1 cellular context compared by ENCODE assay signal in the genomic region with DNA sequence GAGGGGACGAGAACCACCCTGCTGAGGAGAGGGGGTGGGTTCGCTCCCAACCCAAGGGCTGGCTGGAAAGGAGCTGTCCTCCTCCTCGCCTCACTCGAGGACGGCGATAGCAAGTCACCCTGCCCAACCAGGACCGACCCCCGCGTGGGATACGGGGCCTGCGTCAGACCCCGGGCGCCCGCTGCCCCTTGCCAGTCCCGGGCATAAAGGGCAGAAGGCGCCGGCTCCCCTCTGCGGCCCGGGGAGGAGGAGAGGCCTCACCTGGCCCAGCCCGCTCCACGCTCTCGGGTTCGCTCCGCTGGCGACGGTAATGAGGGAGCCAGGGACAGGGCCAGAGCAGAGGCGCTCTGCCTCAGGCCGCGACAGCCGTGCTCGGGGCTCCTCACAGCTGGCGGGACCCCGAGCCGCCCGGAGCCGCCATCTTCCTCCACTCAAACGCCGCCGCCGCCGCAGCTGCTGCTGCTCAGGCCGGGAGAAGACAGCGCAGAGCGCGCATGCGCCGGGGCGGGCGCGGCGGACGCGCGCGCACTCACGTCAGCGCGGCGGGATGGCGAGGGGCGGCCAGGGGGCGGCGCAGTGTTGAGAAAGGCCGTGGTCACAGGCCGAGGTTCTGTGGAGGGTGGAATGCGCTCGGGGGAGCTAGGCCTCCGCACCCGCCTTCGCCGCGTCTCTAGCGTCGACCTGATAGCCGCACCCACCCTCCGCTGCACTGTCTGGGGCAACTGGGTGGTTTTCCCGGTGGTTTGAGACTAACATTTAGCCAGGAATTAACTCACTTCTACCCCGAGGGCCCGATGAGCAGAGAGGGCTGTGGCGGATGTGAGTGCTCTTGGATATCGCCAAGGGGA.
TF ChIP-seq lines count a peak whose summit lies in the region.

TSS of gene FBXO42 (minus strand) at position 487 of the 848 bp plus-strand sequence. CDS start 37,062 bp downstream, outside the sequence.

TF ChIP-seq in K562, 482 proteins besides CTCF, POLR2A, EP300 and RAD21 (continued from another document and continues in another):
- TF ChIP-seq CHD7 (IDR thresholded peaks at IDR 0.05; ENCODE audit: low read depth, low read length) (no peak), CBFB (CRISPR knock-in tag; IDR thresholded peaks at IDR 0.05) (peak; percentile 88; the same call in 1 of the 2 replicates), ZNF282 (CRISPR knock-in tag; IDR thresholded peaks at IDR 0.05) (0 out of 2 replicates have a peak, but pooled peaks have one; percentile 68), ZNF717 (CRISPR knock-in tag; IDR thresholded peaks at IDR 0.05) (no peak), GTF2E2 (tag; IDR thresholded peaks at IDR 0.05) (peak; percentile 85), TBP (optimal IDR thresholded peaks at IDR 0.05; ENCODE audit: low read depth, low read length) (peak; percentile 87), TAF7 (tag; IDR thresholded peaks at IDR 0.05) (peak; percentile 86), TSC22D4 (tag; IDR thresholded peaks at IDR 0.05) (no peak), TBL1XR1 (IDR thresholded peaks at IDR 0.05; ENCODE audit: low read length in 2 of 2) (peak in 1 of 2 experiments; percentile 2; a peak in 1 of 4 replicates)
- TF ChIP-seq, protein P1, sequence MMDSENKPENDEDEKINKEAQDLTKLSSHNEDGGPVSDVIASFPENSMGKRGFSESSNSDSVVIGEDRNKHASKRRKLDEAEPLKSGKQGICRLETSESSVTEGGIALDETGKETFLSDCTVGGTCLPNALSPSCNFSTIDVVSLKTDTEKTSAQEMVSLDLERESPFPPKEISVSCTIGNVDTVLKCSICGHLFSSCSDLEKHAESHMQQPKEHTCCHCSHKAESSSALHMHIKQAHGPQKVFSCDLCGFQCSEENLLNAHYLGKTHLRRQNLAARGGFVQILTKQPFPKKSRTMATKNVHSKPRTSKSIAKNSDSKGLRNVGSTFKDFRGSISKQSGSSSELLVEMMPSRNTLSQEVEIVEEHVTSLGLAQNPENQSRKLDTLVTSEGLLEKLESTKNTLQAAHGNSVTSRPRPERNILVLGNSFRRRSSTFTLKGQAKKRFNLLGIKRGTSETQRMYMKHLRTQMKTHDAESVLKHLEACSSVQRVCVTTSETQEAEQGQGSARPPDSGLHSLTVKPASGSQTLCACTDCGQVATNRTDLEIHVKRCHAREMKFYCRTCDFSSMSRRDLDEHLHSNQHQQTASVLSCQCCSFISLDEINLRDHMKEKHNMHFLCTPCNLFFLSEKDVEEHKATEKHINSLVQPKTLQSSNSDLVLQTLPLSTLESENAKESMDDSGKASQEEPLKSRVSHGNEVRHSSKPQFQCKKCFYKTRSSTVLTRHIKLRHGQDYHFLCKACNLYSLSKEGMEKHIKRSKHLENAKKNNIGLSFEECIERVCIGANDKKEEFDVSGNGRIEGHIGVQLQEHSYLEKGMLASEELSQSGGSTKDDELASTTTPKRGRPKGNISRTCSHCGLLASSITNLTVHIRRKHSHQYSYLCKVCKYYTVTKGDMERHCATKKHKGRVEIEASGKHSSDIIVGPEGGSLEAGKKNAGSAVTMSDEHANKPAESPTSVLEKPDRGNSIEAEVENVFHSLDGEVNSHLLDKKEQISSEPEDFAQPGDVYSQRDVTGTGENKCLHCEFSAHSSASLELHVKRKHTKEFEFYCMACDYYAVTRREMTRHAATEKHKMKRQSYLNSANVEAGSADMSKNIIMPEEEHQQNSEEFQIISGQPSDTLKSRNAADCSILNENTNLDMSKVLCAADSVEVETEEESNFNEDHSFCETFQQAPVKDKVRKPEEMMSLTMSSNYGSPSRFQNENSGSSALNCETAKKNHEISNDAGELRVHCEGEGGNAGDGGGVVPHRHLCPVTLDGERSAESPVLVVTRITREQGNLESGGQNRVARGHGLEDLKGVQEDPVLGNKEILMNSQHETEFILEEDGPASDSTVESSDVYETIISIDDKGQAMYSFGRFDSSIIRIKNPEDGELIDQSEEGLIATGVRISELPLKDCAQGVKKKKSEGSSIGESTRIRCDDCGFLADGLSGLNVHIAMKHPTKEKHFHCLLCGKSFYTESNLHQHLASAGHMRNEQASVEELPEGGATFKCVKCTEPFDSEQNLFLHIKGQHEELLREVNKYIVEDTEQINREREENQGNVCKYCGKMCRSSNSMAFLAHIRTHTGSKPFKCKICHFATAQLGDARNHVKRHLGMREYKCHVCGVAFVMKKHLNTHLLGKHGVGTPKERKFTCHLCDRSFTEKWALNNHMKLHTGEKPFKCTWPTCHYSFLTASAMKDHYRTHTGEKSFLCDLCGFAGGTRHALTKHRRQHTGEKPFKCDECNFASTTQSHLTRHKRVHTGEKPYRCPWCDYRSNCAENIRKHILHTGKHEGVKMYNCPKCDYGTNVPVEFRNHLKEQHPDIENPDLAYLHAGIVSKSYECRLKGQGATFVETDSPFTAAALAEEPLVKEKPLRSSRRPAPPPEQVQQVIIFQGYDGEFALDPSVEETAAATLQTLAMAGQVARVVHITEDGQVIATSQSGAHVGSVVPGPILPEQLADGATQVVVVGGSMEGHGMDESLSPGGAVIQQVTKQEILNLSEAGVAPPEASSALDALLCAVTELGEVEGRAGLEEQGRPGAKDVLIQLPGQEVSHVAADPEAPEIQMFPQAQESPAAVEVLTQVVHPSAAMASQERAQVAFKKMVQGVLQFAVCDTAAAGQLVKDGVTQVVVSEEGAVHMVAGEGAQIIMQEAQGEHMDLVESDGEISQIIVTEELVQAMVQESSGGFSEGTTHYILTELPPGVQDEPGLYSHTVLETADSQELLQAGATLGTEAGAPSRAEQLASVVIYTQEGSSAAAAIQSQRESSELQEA (IDR thresholded peaks at IDR 0.05; ENCODE audit: low read depth): no peak
- TF ChIP-seq, protein P2, sequence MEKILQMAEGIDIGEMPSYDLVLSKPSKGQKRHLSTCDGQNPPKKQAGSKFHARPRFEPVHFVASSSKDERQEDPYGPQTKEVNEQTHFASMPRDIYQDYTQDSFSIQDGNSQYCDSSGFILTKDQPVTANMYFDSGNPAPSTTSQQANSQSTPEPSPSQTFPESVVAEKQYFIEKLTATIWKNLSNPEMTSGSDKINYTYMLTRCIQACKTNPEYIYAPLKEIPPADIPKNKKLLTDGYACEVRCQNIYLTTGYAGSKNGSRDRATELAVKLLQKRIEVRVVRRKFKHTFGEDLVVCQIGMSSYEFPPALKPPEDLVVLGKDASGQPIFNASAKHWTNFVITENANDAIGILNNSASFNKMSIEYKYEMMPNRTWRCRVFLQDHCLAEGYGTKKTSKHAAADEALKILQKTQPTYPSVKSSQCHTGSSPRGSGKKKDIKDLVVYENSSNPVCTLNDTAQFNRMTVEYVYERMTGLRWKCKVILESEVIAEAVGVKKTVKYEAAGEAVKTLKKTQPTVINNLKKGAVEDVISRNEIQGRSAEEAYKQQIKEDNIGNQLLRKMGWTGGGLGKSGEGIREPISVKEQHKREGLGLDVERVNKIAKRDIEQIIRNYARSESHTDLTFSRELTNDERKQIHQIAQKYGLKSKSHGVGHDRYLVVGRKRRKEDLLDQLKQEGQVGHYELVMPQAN (IDR thresholded peaks at IDR 0.05; ENCODE audit: borderline replicate concordance): peak; percentile 70; the same call in 1 of the 2 replicates
- TF ChIP-seq, protein P3, sequence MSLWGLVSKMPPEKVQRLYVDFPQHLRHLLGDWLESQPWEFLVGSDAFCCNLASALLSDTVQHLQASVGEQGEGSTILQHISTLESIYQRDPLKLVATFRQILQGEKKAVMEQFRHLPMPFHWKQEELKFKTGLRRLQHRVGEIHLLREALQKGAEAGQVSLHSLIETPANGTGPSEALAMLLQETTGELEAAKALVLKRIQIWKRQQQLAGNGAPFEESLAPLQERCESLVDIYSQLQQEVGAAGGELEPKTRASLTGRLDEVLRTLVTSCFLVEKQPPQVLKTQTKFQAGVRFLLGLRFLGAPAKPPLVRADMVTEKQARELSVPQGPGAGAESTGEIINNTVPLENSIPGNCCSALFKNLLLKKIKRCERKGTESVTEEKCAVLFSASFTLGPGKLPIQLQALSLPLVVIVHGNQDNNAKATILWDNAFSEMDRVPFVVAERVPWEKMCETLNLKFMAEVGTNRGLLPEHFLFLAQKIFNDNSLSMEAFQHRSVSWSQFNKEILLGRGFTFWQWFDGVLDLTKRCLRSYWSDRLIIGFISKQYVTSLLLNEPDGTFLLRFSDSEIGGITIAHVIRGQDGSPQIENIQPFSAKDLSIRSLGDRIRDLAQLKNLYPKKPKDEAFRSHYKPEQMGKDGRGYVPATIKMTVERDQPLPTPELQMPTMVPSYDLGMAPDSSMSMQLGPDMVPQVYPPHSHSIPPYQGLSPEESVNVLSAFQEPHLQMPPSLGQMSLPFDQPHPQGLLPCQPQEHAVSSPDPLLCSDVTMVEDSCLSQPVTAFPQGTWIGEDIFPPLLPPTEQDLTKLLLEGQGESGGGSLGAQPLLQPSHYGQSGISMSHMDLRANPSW (CRISPR knock-in tag; IDR thresholded peaks at IDR 0.05): no peak
- TF ChIP-seq, protein P4, sequence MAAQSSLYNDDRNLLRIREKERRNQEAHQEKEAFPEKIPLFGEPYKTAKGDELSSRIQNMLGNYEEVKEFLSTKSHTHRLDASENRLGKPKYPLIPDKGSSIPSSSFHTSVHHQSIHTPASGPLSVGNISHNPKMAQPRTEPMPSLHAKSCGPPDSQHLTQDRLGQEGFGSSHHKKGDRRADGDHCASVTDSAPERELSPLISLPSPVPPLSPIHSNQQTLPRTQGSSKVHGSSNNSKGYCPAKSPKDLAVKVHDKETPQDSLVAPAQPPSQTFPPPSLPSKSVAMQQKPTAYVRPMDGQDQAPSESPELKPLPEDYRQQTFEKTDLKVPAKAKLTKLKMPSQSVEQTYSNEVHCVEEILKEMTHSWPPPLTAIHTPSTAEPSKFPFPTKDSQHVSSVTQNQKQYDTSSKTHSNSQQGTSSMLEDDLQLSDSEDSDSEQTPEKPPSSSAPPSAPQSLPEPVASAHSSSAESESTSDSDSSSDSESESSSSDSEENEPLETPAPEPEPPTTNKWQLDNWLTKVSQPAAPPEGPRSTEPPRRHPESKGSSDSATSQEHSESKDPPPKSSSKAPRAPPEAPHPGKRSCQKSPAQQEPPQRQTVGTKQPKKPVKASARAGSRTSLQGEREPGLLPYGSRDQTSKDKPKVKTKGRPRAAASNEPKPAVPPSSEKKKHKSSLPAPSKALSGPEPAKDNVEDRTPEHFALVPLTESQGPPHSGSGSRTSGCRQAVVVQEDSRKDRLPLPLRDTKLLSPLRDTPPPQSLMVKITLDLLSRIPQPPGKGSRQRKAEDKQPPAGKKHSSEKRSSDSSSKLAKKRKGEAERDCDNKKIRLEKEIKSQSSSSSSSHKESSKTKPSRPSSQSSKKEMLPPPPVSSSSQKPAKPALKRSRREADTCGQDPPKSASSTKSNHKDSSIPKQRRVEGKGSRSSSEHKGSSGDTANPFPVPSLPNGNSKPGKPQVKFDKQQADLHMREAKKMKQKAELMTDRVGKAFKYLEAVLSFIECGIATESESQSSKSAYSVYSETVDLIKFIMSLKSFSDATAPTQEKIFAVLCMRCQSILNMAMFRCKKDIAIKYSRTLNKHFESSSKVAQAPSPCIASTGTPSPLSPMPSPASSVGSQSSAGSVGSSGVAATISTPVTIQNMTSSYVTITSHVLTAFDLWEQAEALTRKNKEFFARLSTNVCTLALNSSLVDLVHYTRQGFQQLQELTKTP (IDR thresholded peaks at IDR 0.05; ENCODE audit: low read depth in 1 of 2, partially characterized antibody in 2 of 2): peak in 1 of 2 experiments; percentile 53
